In genomic region chr10:29142516-29143314, GRCh38 we compare ENCODE assay signal across 1 cellular context.
A peak's percentile ranks its signal among the peaks of the same experiment; 100 is the strongest.
TF ChIP-seq lines count a peak whose summit lies in the region.

No MANE protein-coding gene starts in this region.

TF ChIP-seq in K562, 482 proteins besides CTCF, POLR2A, EP300 and RAD21 (continues in another document):
- TF ChIP-seq C11orf30 (IDR thresholded peaks at IDR 0.05; ENCODE audit: low read depth) (no peak), KAT2B (IDR thresholded peaks at IDR 0.05; ENCODE audit: low read depth, low read length) (no peak), KHSRP (IDR thresholded peaks at IDR 0.05) (no peak), ZNF717 (CRISPR knock-in tag; IDR thresholded peaks at IDR 0.05) (no peak), SPI1 (IDR thresholded peaks at IDR 0.05; ENCODE audit: borderline replicate concordance, low read depth, low read length) (peak; percentile 63; the same call in 1 of the 2 replicates), TRIM28 (IDR thresholded peaks at IDR 0.05) (no peak), ZNF655 (CRISPR knock-in tag; IDR thresholded peaks at IDR 0.05) (no peak), EP400 (IDR thresholded peaks at IDR 0.05) (0 out of 2 replicates have a peak, but pooled peaks have one; percentile 17), ETV1 (tag; conservative IDR thresholded peaks at IDR 0.05; ENCODE audit: low read depth) (no peak), MCM2 (IDR thresholded peaks at IDR 0.05; ENCODE audit: low read depth) (no peak), TAL1 (IDR thresholded peaks at IDR 0.05) (no peak), HDAC3 (IDR thresholded peaks at IDR 0.05; ENCODE audit: borderline replicate concordance, partially characterized antibody) (no peak), FOXA3 (CRISPR knock-in tag; conservative IDR thresholded peaks at IDR 0.05 in 1 of 2, IDR thresholded peaks at IDR 0.05 in 1 of 2) (no peak), ZNF780A (CRISPR knock-in tag; IDR thresholded peaks at IDR 0.05) (no peak), ZBTB5 (IDR thresholded peaks at IDR 0.05) (peak; percentile 93), HNRNPH1 (optimal IDR thresholded peaks at IDR 0.05; ENCODE audit: low read depth, low read length) (no peak), POLR2G (IDR thresholded peaks at IDR 0.05; ENCODE audit: low read depth, low read length) (peak; percentile 53; the same call in 1 of the 2 replicates), SMC3 (conservative IDR thresholded peaks at IDR 0.05; ENCODE audit: insufficient read depth, low read depth, low read length) (0 out of 2 replicates have a peak, but pooled peaks have one; percentile 17), ZNF408 (CRISPR knock-in tag; IDR thresholded peaks at IDR 0.05; ENCODE audit: low read depth) (no peak), CC2D1A (IDR thresholded peaks at IDR 0.05) (peak; percentile 88), GATA2 (CRISPR knock-in tag; IDR thresholded peaks at IDR 0.05) (no peak), SRF (CRISPR knock-in tag; IDR thresholded peaks at IDR 0.05) (no peak), FOXM1 (IDR thresholded peaks at IDR 0.05; ENCODE audit: low read depth) (peak; percentile 23; the same call in 1 of the 2 replicates), FOXM1 (CRISPR knock-in tag; IDR thresholded peaks at IDR 0.05; ENCODE audit: low read depth) (no peak), ZNF766 (CRISPR knock-in tag; conservative IDR thresholded peaks at IDR 0.05) (0 out of 2 replicates have a peak, but pooled peaks have one; percentile 23), MEF2D (tag; conservative IDR thresholded peaks at IDR 0.05; ENCODE audit: low read depth) (no peak)
- TF ChIP-seq, protein P1, sequence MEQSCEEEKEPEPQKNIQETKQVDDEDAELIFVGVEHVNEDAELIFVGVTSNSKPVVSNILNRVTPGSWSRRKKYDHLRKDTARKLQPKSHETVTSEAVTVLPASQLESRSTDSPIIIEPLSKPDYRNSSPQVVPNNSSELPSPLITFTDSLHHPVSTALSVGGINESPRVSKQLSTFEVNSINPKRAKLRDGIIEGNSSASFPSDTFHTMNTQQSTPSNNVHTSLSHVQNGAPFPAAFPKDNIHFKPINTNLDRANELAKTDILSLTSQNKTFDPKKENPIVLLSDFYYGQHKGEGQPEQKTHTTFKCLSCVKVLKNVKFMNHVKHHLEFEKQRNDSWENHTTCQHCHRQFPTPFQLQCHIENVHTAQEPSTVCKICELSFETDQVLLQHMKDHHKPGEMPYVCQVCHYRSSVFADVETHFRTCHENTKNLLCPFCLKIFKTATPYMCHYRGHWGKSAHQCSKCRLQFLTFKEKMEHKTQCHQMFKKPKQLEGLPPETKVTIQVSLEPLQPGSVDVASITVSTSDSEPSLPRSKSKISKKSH (CRISPR knock-in tag; IDR thresholded peaks at IDR 0.05): no peak
- TF ChIP-seq, protein P2, sequence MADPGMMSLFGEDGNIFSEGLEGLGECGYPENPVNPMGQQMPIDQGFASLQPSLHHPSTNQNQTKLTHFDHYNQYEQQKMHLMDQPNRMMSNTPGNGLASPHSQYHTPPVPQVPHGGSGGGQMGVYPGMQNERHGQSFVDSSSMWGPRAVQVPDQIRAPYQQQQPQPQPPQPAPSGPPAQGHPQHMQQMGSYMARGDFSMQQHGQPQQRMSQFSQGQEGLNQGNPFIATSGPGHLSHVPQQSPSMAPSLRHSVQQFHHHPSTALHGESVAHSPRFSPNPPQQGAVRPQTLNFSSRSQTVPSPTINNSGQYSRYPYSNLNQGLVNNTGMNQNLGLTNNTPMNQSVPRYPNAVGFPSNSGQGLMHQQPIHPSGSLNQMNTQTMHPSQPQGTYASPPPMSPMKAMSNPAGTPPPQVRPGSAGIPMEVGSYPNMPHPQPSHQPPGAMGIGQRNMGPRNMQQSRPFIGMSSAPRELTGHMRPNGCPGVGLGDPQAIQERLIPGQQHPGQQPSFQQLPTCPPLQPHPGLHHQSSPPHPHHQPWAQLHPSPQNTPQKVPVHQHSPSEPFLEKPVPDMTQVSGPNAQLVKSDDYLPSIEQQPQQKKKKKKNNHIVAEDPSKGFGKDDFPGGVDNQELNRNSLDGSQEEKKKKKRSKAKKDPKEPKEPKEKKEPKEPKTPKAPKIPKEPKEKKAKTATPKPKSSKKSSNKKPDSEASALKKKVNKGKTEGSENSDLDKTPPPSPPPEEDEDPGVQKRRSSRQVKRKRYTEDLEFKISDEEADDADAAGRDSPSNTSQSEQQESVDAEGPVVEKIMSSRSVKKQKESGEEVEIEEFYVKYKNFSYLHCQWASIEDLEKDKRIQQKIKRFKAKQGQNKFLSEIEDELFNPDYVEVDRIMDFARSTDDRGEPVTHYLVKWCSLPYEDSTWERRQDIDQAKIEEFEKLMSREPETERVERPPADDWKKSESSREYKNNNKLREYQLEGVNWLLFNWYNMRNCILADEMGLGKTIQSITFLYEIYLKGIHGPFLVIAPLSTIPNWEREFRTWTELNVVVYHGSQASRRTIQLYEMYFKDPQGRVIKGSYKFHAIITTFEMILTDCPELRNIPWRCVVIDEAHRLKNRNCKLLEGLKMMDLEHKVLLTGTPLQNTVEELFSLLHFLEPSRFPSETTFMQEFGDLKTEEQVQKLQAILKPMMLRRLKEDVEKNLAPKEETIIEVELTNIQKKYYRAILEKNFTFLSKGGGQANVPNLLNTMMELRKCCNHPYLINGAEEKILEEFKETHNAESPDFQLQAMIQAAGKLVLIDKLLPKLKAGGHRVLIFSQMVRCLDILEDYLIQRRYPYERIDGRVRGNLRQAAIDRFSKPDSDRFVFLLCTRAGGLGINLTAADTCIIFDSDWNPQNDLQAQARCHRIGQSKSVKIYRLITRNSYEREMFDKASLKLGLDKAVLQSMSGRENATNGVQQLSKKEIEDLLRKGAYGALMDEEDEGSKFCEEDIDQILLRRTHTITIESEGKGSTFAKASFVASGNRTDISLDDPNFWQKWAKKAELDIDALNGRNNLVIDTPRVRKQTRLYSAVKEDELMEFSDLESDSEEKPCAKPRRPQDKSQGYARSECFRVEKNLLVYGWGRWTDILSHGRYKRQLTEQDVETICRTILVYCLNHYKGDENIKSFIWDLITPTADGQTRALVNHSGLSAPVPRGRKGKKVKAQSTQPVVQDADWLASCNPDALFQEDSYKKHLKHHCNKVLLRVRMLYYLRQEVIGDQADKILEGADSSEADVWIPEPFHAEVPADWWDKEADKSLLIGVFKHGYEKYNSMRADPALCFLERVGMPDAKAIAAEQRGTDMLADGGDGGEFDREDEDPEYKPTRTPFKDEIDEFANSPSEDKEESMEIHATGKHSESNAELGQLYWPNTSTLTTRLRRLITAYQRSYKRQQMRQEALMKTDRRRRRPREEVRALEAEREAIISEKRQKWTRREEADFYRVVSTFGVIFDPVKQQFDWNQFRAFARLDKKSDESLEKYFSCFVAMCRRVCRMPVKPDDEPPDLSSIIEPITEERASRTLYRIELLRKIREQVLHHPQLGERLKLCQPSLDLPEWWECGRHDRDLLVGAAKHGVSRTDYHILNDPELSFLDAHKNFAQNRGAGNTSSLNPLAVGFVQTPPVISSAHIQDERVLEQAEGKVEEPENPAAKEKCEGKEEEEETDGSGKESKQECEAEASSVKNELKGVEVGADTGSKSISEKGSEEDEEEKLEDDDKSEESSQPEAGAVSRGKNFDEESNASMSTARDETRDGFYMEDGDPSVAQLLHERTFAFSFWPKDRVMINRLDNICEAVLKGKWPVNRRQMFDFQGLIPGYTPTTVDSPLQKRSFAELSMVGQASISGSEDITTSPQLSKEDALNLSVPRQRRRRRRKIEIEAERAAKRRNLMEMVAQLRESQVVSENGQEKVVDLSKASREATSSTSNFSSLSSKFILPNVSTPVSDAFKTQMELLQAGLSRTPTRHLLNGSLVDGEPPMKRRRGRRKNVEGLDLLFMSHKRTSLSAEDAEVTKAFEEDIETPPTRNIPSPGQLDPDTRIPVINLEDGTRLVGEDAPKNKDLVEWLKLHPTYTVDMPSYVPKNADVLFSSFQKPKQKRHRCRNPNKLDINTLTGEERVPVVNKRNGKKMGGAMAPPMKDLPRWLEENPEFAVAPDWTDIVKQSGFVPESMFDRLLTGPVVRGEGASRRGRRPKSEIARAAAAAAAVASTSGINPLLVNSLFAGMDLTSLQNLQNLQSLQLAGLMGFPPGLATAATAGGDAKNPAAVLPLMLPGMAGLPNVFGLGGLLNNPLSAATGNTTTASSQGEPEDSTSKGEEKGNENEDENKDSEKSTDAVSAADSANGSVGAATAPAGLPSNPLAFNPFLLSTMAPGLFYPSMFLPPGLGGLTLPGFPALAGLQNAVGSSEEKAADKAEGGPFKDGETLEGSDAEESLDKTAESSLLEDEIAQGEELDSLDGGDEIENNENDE (IDR thresholded peaks at IDR 0.05; ENCODE audit: low read depth, low read length): no peak
- TF ChIP-seq, protein P3, sequence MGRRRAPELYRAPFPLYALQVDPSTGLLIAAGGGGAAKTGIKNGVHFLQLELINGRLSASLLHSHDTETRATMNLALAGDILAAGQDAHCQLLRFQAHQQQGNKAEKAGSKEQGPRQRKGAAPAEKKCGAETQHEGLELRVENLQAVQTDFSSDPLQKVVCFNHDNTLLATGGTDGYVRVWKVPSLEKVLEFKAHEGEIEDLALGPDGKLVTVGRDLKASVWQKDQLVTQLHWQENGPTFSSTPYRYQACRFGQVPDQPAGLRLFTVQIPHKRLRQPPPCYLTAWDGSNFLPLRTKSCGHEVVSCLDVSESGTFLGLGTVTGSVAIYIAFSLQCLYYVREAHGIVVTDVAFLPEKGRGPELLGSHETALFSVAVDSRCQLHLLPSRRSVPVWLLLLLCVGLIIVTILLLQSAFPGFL (CRISPR knock-in tag; IDR thresholded peaks at IDR 0.05): no peak
- TF ChIP-seq, protein P4, sequence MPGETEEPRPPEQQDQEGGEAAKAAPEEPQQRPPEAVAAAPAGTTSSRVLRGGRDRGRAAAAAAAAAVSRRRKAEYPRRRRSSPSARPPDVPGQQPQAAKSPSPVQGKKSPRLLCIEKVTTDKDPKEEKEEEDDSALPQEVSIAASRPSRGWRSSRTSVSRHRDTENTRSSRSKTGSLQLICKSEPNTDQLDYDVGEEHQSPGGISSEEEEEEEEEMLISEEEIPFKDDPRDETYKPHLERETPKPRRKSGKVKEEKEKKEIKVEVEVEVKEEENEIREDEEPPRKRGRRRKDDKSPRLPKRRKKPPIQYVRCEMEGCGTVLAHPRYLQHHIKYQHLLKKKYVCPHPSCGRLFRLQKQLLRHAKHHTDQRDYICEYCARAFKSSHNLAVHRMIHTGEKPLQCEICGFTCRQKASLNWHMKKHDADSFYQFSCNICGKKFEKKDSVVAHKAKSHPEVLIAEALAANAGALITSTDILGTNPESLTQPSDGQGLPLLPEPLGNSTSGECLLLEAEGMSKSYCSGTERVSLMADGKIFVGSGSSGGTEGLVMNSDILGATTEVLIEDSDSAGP (CRISPR knock-in tag; IDR thresholded peaks at IDR 0.05): peak; percentile 75
- TF ChIP-seq, protein P5, sequence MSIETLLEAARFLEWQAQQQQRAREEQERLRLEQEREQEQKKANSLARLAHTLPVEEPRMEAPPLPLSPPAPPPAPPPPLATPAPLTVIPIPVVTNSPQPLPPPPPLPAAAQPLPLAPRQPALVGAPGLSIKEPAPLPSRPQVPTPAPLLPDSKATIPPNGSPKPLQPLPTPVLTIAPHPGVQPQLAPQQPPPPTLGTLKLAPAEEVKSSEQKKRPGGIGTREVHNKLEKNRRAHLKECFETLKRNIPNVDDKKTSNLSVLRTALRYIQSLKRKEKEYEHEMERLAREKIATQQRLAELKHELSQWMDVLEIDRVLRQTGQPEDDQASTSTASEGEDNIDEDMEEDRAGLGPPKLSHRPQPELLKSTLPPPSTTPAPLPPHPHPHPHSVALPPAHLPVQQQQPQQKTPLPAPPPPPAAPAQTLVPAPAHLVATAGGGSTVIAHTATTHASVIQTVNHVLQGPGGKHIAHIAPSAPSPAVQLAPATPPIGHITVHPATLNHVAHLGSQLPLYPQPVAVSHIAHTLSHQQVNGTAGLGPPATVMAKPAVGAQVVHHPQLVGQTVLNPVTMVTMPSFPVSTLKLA (conservative IDR thresholded peaks at IDR 0.05): 0 out of 4 replicates have a peak, but pooled peaks of 1 of the 2 experiments have one; percentile 19
- TF ChIP-seq, protein P6, sequence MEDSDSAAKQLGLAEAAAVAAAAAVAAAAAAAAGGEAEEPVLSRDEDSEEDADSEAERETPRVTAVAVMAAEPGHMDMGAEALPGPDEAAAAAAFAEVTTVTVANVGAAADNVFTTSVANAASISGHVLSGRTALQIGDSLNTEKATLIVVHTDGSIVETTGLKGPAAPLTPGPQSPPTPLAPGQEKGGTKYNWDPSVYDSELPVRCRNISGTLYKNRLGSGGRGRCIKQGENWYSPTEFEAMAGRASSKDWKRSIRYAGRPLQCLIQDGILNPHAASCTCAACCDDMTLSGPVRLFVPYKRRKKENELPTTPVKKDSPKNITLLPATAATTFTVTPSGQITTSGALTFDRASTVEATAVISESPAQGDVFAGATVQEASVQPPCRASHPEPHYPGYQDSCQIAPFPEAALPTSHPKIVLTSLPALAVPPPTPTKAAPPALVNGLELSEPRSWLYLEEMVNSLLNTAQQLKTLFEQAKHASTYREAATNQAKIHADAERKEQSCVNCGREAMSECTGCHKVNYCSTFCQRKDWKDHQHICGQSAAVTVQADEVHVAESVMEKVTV (CRISPR knock-in tag; IDR thresholded peaks at IDR 0.05): 0 out of 2 replicates have a peak, but pooled peaks have one; percentile 21
- TF ChIP-seq, protein P7, sequence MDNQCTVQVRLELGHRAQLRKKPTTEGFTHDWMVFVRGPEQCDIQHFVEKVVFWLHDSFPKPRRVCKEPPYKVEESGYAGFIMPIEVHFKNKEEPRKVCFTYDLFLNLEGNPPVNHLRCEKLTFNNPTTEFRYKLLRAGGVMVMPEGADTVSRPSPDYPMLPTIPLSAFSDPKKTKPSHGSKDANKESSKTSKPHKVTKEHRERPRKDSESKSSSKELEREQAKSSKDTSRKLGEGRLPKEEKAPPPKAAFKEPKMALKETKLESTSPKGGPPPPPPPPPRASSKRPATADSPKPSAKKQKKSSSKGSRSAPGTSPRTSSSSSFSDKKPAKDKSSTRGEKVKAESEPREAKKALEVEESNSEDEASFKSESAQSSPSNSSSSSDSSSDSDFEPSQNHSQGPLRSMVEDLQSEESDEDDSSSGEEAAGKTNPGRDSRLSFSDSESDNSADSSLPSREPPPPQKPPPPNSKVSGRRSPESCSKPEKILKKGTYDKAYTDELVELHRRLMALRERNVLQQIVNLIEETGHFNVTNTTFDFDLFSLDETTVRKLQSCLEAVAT (IDR thresholded peaks at IDR 0.05): no peak
